In the genomic region with DNA sequence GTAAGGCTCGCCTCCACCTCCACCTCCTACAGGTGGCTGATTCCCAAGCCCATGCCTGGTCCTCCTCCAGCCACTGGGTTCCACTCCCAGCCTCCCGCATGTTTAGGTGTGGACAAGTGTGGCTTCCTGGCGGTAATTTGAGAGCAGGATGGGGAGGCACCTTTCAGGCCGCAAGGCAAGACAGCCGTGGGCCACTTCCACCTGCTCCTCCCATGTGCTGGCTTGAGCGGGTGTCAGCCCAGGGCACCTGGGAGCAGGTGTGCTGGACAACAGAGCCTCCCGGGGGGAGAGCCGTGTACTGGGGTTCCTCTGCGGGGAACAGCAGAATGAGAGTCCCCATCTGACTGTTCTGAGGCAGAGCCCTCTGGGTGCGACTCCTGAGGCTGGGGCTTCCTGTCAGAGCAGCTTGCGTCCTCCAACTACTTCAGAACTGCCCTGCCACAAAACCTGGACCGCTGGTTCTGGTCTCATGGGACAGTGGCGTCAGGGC, we compare ENCODE assay signal across 19 cellular contexts.
DNase-seq lines count a peak whose midpoint lies in the region; FAIRE-seq and TF ChIP-seq lines count a peak whose summit lies in the region.
"Had no signal": no experiment of that assay in that cellular context is flagged by ENCODE, and none has a peak within 500 bp of the region (broad histone marks: within the 10 kb centered on the region; RNA-seq: fewer than 3 reads in every experiment).

No MANE protein-coding gene starts in this region.

- no peak for FAIRE-seq in kidney (lab: Jason Lieb, UNC)
- FAIRE-seq: A204.1, GM12892, GM19239, RCC 7860 had no signal

- H3K27ac Mint-ChIP-seq in activated CD4-positive, alpha-beta T cell treated with anti-CD3 and anti-CD28 coated beads, Interleukin-2, amount 10 ng/mL, durations not matched to agents 7 days and 5 days, result peak overlapping the region; percentile 46
- no peak overlapping the region for H3K27ac Mint-ChIP-seq in activated CD4-positive, alpha-beta memory T cell treated with anti-CD3 and anti-CD28 coated beads for 36 hours
- H3K27ac Mint-ChIP-seq: CD4-positive, alpha-beta T cell had no signal

- no peaks in the 10 kb centered on the region for H3K27me3 Mint-ChIP-seq in activated CD4-positive, alpha-beta T cell treated with anti-CD3 and anti-CD28 coated beads, Interleukin-2, amount 10 ng/mL, durations not matched to agents 7 days and 5 days
- H3K27me3 Mint-ChIP-seq in activated CD4-positive, alpha-beta memory T cell treated with anti-CD3 and anti-CD28 coated beads for 36 hours, result no peaks in the 10 kb centered on the region
- H3K27me3 Mint-ChIP-seq: CD4-positive, alpha-beta T cell had no signal

- TF ChIP-seq POLR2A in spleen (IDR thresholded peaks at IDR 0.05), result no peak

- no peaks in the 10 kb centered on the region for H3K9me3 Mint-ChIP-seq in activated CD4-positive, alpha-beta T cell treated with anti-CD3 and anti-CD28 coated beads, Interleukin-2, amount 10 ng/mL, durations not matched to agents 7 days and 5 days
- H3K9me3 Mint-ChIP-seq in activated CD4-positive, alpha-beta memory T cell treated with anti-CD3 and anti-CD28 coated beads for 36 hours, result no peaks in the 10 kb centered on the region
- H3K9me3 Mint-ChIP-seq: CD4-positive, alpha-beta T cell had no signal

- peaks cover 8% of the 10 kb centered on the region for H3K4me1 Mint-ChIP-seq in activated CD4-positive, alpha-beta T cell treated with anti-CD3 and anti-CD28 coated beads, Interleukin-2, amount 10 ng/mL, durations not matched to agents 7 days and 5 days
- no peaks in the 10 kb centered on the region for H3K4me1 Mint-ChIP-seq in activated CD4-positive, alpha-beta memory T cell treated with anti-CD3 and anti-CD28 coated beads for 36 hours (ENCODE audit: low read depth)

- no peak overlapping the region for H3K4me3 Mint-ChIP-seq in activated CD4-positive, alpha-beta T cell treated with anti-CD3 and anti-CD28 coated beads, Interleukin-2, amount 10 ng/mL, durations not matched to agents 7 days and 5 days
- H3K4me3 Mint-ChIP-seq in activated CD4-positive, alpha-beta memory T cell treated with anti-CD3 and anti-CD28 coated beads for 36 hours, result no peak overlapping the region
- H3K4me3 Mint-ChIP-seq: CD4-positive, alpha-beta T cell had no signal

- POLR2A ChIA-PET in activated CD4-positive, alpha-beta T cell treated with anti-CD3 and anti-CD28 coated beads, Interleukin-2, amount 10 ng/mL, durations not matched to agents 7 days and 5 days (lab: Charles Lee), result no interaction called here
- POLR2A ChIA-PET in activated CD4-positive, alpha-beta memory T cell treated with anti-CD3 and anti-CD28 coated beads for 36 hours (lab: Charles Lee), result no interaction called here

- H3K27me3 ChIP-seq in spleen (replicated peaks in 1 of 7), result no peaks in the 10 kb centered on the region

- H3K4me1 ChIP-seq in kidney (ENCODE audit: control insufficient read depth in 1 of 2, insufficient read depth in 1 of 2, low read depth in 1 of 2, low read length in 2 of 2) (no peaks in the 10 kb centered on the region), spleen (peaks cover 0 to 7% (median 0%) of the 10 kb centered on the region in 6 donors)
- H3K4me1 ChIP-seq: SJCRH30 had no signal

- no peak for DNase-seq in activated CD4-positive, alpha-beta T cell treated with anti-CD3 and anti-CD28 coated beads, Interleukin-2, amount 10 ng/mL, durations not matched to agents 7 days and 5 days
- DNase-seq in activated CD4-positive, alpha-beta T cell treated with anti-CD3 and anti-CD28 coated beads for 48 hours, result no peak
- no peak for DNase-seq in Jurkat, Clone E6-1 (ENCODE audit: low read depth, low spot score)
- peak; percentile 51 for DNase-seq in kidney
- peak; percentile 75 for DNase-seq in spleen
- DNase-seq in activated CD4-positive, alpha-beta memory T cell treated with anti-CD3 and anti-CD28 coated beads for 36 hours, result no peak
- DNase-seq in RPMI8226, result no peak
- DNase-seq in NOMO-1 treated with dmso at 0.1 percent for 144 hours (lab: John Stamatoyannopoulos, UW; ENCODE audit: unreplicated experiment), result no peak
- DNase-seq: DMS79 treated with DMSO at 0.1 percent for 48 hours, GDM1, NCI-H1436 treated with DMSO at 0.1 percent for 48 hours, NCI-H2081, NCI-H446 treated with DMSO at 0.1 percent for 48 hours, SJCRH30 had no signal

- WGBS in spleen, 5 donors, result 73 to 80% (median 77%) methylated on average over 9 to 13 of the region's 13 CpGs

- intact Hi-C loops in kidney (cut with DNase I) (no loop called here), spleen (cut with DNase I; ENCODE audit: low total_unique reads) (no loop called here)
- intact Hi-C loops in activated CD4-positive, alpha-beta memory T cell treated with anti-CD3 and anti-CD28 coated beads for 36 hours (cut with micrococcal nuclease), result no loop called here

- CTCF ChIA-PET in activated CD4-positive, alpha-beta T cell treated with anti-CD3 and anti-CD28 coated beads, Interleukin-2, amount 10 ng/mL, durations not matched to agents 7 days and 5 days (lab: Charles Lee), result no interaction called here
- CTCF ChIA-PET in activated CD4-positive, alpha-beta memory T cell treated with anti-CD3 and anti-CD28 coated beads for 36 hours (lab: Charles Lee), result no interaction called here

- no peak overlapping the region for H3K9ac ChIP-seq in kidney (ENCODE audit: low read length in 2 of 2)

- H3K4me3 ChIP-seq in Jurkat, Clone E6-1 (ENCODE audit: low read length), result peak overlapping the region; percentile 50
- H3K4me3 ChIP-seq in kidney (ENCODE audit: low read length in 2 of 2), result no peak overlapping the region
- no peak overlapping the region for H3K4me3 ChIP-seq in spleen
- H3K4me3 ChIP-seq: SJCRH30 had no signal

- H3K36me3 ChIP-seq in kidney (ENCODE audit: control insufficient read depth in 1 of 2, insufficient read depth in 2 of 2, low read length in 2 of 2) (no peaks in the 10 kb centered on the region), spleen (peaks cover 0 to 33% (median 0%) of the 10 kb centered on the region in 6 donors)
- H3K36me3 ChIP-seq: SJCRH30 had no signal

- no peaks in the 10 kb centered on the region for H3K36me3 Mint-ChIP-seq in activated CD4-positive, alpha-beta T cell treated with anti-CD3 and anti-CD28 coated beads, Interleukin-2, amount 10 ng/mL, durations not matched to agents 7 days and 5 days (ENCODE audit: low read depth)
- no peaks in the 10 kb centered on the region for H3K36me3 Mint-ChIP-seq in activated CD4-positive, alpha-beta memory T cell treated with anti-CD3 and anti-CD28 coated beads for 36 hours

- H3K27ac ChIP-seq in kidney (ENCODE audit: low read depth in 2 of 2, low read length in 2 of 2), result no peak overlapping the region
- H3K27ac ChIP-seq in spleen, result peak overlapping the region in 1 of 8 donors; percentile 30
- H3K27ac ChIP-seq: SJCRH30 had no signal

- TF ChIP-seq CTCF in kidney (IDR thresholded peaks at IDR 0.05; ENCODE audit: borderline replicate concordance, extremely low read depth, insufficient read depth) (no peak), spleen (IDR thresholded peaks at IDR 0.05 in 8 of 11, conservative IDR thresholded peaks at IDR 0.05 in 3 of 11) (no peak)

- no peaks in the 10 kb centered on the region for H3K9me3 ChIP-seq in kidney (ENCODE audit: control insufficient read depth in 1 of 2, low read length in 2 of 2)
- no peaks in the 10 kb centered on the region for H3K9me3 ChIP-seq in spleen
- H3K9me3 ChIP-seq: SJCRH30 had no signal

Comparison
In these comparisons a context has a peak if more than half of its experiments do, and no peak if none do; other contexts are left out.
1. DNase-seq: peak in kidney (single experiment) and spleen (single experiment); none in activated CD4-positive, alpha-beta T cell treated with anti-CD3 and anti-CD28 coated beads, Interleukin-2, amount 10 ng/mL, durations not matched to agents 7 days and 5 days (single experiment), activated CD4-positive, alpha-beta T cell treated with anti-CD3 and anti-CD28 coated beads for 48 hours (single experiment), Jurkat, Clone E6-1 (single experiment), activated CD4-positive, alpha-beta memory T cell treated with anti-CD3 and anti-CD28 coated beads for 36 hours (single experiment), RPMI8226 (single experiment) and NOMO-1 treated with dmso at 0.1 percent for 144 hours (single experiment).